ENCODE assay signal across 1 cellular context in the genomic region with DNA sequence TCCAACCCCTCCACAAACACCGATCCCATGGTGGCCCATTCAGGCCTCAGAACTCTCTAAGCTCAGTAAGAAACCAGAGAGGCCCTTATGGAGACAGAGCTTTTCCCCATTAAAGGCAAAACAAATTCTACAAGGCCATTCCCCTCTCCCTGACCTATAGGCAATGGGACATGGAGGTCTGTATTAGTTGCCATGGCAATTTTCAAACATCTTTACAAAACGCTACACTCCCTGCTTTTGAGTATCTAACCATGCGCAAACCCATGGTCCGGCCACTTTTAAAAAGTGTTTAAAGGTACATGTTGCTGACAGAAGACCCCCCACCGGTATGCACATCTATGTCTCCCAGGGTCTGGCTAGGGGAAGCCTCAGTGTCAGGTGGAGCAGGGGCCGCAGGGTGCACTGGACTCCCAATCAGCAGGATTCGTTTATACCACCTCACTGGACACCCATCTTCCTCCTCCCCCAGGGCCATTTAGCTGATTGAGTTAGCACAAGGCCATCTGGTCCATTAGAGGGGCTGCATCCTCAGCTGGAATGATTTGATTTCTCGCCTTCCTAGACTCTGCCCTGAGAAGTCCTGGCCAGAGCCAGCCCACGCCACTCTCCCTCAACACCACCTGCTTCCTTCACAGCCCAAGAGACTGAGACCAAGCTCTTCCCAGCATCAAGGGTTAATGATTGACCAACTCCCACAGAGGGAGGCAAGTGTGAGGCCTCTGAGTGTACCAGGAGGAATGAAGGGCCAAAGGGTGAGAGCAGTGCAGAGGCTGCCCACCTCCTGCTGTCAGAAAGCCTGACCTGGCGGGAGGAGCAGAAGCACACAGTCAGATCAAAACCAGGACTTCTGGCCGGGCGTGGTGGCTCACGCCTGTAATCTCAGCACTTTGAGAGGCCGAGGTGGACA.
TF ChIP-seq lines count a peak whose summit lies in the region.

No MANE protein-coding gene starts in this region.

TF ChIP-seq in GM23338, 12 proteins besides CTCF, POLR2A, EP300 and RAD21 (continued from another document):
- TF ChIP-seq, protein P1, sequence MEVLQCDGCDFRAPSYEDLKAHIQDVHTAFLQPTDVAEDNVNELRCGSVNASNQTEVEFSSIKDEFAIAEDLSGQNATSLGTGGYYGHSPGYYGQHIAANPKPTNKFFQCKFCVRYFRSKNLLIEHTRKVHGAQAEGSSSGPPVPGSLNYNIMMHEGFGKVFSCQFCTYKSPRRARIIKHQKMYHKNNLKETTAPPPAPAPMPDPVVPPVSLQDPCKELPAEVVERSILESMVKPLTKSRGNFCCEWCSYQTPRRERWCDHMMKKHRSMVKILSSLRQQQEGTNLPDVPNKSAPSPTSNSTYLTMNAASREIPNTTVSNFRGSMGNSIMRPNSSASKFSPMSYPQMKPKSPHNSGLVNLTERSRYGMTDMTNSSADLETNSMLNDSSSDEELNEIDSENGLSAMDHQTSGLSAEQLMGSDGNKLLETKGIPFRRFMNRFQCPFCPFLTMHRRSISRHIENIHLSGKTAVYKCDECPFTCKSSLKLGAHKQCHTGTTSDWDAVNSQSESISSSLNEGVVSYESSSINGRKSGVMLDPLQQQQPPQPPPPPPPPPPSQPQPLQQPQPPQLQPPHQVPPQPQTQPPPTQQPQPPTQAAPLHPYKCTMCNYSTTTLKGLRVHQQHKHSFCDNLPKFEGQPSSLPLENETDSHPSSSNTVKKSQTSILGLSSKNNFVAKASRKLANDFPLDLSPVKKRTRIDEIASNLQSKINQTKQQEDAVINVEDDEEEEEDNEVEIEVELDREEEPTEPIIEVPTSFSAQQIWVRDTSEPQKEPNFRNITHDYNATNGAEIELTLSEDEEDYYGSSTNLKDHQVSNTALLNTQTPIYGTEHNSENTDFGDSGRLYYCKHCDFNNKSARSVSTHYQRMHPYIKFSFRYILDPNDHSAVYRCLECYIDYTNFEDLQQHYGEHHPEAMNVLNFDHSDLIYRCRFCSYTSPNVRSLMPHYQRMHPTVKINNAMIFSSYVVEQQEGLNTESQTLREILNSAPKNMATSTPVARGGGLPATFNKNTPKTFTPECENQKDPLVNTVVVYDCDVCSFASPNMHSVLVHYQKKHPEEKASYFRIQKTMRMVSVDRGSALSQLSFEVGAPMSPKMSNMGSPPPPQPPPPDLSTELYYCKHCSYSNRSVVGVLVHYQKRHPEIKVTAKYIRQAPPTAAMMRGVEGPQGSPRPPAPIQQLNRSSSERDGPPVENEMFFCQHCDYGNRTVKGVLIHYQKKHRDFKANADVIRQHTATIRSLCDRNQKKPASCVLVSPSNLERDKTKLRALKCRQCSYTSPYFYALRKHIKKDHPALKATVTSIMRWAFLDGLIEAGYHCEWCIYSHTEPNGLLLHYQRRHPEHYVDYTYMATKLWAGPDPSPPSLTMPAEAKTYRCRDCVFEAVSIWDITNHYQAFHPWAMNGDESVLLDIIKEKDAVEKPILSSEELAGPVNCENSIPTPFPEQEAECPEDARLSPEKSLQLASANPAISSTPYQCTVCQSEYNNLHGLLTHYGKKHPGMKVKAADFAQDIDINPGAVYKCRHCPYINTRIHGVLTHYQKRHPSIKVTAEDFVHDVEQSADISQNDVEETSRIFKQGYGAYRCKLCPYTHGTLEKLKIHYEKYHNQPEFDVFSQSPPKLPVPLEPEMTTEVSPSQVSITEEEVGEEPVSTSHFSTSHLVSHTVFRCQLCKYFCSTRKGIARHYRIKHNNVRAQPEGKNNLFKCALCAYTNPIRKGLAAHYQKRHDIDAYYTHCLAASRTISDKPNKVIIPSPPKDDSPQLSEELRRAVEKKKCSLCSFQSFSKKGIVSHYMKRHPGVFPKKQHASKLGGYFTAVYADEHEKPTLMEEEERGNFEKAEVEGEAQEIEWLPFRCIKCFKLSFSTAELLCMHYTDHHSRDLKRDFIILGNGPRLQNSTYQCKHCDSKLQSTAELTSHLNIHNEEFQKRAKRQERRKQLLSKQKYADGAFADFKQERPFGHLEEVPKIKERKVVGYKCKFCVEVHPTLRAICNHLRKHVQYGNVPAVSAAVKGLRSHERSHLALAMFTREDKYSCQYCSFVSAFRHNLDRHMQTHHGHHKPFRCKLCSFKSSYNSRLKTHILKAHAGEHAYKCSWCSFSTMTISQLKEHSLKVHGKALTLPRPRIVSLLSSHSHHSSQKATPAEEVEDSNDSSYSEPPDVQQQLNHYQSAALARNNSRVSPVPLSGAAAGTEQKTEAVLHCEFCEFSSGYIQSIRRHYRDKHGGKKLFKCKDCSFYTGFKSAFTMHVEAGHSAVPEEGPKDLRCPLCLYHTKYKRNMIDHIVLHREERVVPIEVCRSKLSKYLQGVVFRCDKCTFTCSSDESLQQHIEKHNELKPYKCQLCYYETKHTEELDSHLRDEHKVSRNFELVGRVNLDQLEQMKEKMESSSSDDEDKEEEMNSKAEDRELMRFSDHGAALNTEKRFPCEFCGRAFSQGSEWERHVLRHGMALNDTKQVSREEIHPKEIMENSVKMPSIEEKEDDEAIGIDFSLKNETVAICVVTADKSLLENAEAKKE (CRISPR knock-in tag; IDR thresholded peaks at IDR 0.05), result no peak
- TF ChIP-seq CREB1 (CRISPR knock-in tag; IDR thresholded peaks at IDR 0.05; ENCODE audit: low read depth) (no peak), POLR2AphosphoS5 (IDR thresholded peaks at IDR 0.05; ENCODE audit: low read depth) (no peak), EZH2 (IDR thresholded peaks at IDR 0.05; ENCODE audit: low read depth, unreplicated experiment) (no peak), JUNB (IDR thresholded peaks at IDR 0.05; ENCODE audit: unreplicated experiment) (no peak), ZNF114 (CRISPR knock-in tag; IDR thresholded peaks at IDR 0.05) (no peak), ZNF331 (CRISPR knock-in tag; IDR thresholded peaks at IDR 0.05; ENCODE audit: low read depth) (no peak), EZH2phosphoT487 (IDR thresholded peaks at IDR 0.05; ENCODE audit: unreplicated experiment) (no peak), NANOG (IDR thresholded peaks at IDR 0.05; ENCODE audit: borderline replicate concordance) (no peak)
- TF ChIP-seq, protein P2, sequence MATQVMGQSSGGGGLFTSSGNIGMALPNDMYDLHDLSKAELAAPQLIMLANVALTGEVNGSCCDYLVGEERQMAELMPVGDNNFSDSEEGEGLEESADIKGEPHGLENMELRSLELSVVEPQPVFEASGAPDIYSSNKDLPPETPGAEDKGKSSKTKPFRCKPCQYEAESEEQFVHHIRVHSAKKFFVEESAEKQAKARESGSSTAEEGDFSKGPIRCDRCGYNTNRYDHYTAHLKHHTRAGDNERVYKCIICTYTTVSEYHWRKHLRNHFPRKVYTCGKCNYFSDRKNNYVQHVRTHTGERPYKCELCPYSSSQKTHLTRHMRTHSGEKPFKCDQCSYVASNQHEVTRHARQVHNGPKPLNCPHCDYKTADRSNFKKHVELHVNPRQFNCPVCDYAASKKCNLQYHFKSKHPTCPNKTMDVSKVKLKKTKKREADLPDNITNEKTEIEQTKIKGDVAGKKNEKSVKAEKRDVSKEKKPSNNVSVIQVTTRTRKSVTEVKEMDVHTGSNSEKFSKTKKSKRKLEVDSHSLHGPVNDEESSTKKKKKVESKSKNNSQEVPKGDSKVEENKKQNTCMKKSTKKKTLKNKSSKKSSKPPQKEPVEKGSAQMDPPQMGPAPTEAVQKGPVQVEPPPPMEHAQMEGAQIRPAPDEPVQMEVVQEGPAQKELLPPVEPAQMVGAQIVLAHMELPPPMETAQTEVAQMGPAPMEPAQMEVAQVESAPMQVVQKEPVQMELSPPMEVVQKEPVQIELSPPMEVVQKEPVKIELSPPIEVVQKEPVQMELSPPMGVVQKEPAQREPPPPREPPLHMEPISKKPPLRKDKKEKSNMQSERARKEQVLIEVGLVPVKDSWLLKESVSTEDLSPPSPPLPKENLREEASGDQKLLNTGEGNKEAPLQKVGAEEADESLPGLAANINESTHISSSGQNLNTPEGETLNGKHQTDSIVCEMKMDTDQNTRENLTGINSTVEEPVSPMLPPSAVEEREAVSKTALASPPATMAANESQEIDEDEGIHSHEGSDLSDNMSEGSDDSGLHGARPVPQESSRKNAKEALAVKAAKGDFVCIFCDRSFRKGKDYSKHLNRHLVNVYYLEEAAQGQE (IDR thresholded peaks at IDR 0.05; ENCODE audit: unreplicated experiment), result no peak
- TF ChIP-seq, protein P3, sequence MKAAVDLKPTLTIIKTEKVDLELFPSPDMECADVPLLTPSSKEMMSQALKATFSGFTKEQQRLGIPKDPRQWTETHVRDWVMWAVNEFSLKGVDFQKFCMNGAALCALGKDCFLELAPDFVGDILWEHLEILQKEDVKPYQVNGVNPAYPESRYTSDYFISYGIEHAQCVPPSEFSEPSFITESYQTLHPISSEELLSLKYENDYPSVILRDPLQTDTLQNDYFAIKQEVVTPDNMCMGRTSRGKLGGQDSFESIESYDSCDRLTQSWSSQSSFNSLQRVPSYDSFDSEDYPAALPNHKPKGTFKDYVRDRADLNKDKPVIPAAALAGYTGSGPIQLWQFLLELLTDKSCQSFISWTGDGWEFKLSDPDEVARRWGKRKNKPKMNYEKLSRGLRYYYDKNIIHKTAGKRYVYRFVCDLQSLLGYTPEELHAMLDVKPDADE (IDR thresholded peaks at IDR 0.05), result no peak
